ENCODE assay signal across 20 cellular contexts in the genomic region with DNA sequence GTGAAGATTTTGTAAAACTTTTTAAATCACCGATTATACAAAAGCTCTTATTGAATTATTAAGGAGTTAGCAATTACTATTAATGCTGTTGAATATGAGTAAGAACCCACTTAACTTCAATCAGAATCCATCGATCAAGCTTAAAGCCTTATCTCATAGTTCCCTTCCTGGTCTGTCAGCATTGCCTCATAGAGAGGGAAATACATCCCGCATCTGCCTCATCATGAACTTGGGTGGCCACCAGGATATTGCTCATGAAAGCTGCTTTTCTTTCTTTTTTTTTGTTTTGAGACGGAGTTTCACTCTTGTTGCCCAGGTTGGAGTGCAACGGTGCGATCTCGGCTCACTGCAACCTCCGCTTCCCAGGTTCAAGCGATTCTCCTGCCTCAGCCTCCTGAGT.
A peak's percentile ranks its signal among the peaks of the same experiment; 100 is the strongest.
DNase-seq lines count a peak whose midpoint lies in the region; ATAC-seq and TF ChIP-seq lines count a peak whose summit lies in the region.
"Had no signal": no experiment of that assay in that cellular context is flagged by ENCODE, and none has a peak within 500 bp of the region (broad histone marks: within the 10 kb centered on the region; RNA-seq: fewer than 3 reads in every experiment).

No MANE protein-coding gene starts in this region.

- peak; percentile 65 for DNase-seq in A172 (ENCODE audit: low spot score)
- DNase-seq in HFFc6 = peak; percentile 37
- peak; percentile 62 for DNase-seq in astrocyte of the spinal cord (ENCODE audit: low read depth, low spot score)
- peak; percentile 39 for DNase-seq in glomerular visceral epithelial cell (ENCODE audit: extremely low spot score)
- no peak for DNase-seq in AG08395 (ENCODE audit: low spot score)
- DNase-seq: activated T-cell treated with anti-CD3 and anti-CD28 coated beads, Interleukin-2, amount 50 U/mL, for 72 hours; cortex of kidney; left cardiac atrium; midbrain; NCI-H1417; NCI-H69; small intestine; stimulated activated CD4-positive, alpha-beta T cell treated with anti-CD3 and anti-CD28 coated beads, Interleukin-4, amount 100 ng/mL, for 1 hour had no signal

- no peak for TF ChIP-seq CTCF in HFFc6 (IDR thresholded peaks at IDR 0.05)
- no peak for TF ChIP-seq CTCF in astrocyte of the spinal cord (IDR thresholded peaks at IDR 0.05; ENCODE audit: low read depth, low read length)

- H3K36me3 Mint-ChIP-seq in HFFc6 (ENCODE audit: low read depth) = peaks cover 19% of the 10 kb centered on the region

- no peak overlapping the region for H3K4me3 ChIP-seq in astrocyte of the spinal cord (ENCODE audit: low read depth, low read length)
- H3K4me3 ChIP-seq: prostate gland had no signal

- H3K9me3 Mint-ChIP-seq in HFFc6 = peaks cover 3% of the 10 kb centered on the region; the same call in 1 of the 2 replicates
- H3K9me3 Mint-ChIP-seq: CD14-positive monocyte had no signal

- H3K27ac Mint-ChIP-seq in HFFc6 = peak overlapping the region; percentile 61; the same call in 1 of the 2 replicates
- H3K27ac Mint-ChIP-seq: activated T-cell treated with anti-CD3 and anti-CD28 coated beads, Interleukin-2, amount 50 U/mL, for 72 hours; T-helper 2 cell treated with Interferon-gamma antibody and Interleukin-4, amounts not matched to agents 5 μg/mL and 100 μg/mL, for 36 hours had no signal

- no peak overlapping the region for H3K4me3 Mint-ChIP-seq in HFFc6
- H3K4me3 Mint-ChIP-seq: activated naive CD4-positive, alpha-beta T cell treated with anti-CD3 and anti-CD28 coated beads, Interleukin-2, amount 50 U/mL, for 24 hours; activated T-cell treated with anti-CD3 and anti-CD28 coated beads, Interleukin-2, amount 50 U/mL, for 72 hours; CD14-positive monocyte; T-helper 2 cell treated with Interferon-gamma antibody and Interleukin-4, amounts not matched to agents 5 μg/mL and 100 μg/mL, for 36 hours had no signal

- H3K27me3 Mint-ChIP-seq in HFFc6 (ENCODE audit: insufficient read depth) = no peaks in the 10 kb centered on the region; the same call in 1 of the 2 replicates
- H3K27me3 Mint-ChIP-seq: activated naive CD4-positive, alpha-beta T cell treated with anti-CD3 and anti-CD28 coated beads, Interleukin-2, amount 50 U/mL, for 24 hours had no signal

- peaks cover 84% of the 10 kb centered on the region for H3K4me1 Mint-ChIP-seq in HFFc6 (ENCODE audit: low read depth)

- in situ Hi-C loops in astrocyte of the spinal cord (cut with HindIII; ENCODE audit: low sequenced_read_pairs) = no loop called here

- no peak for ATAC-seq in HG03571 (IDR thresholded peaks at IDR 0.05; ENCODE audit: unreplicated experiment)
- ATAC-seq in GM18502 (IDR thresholded peaks at IDR 0.05; ENCODE audit: poor library complexity, unreplicated experiment) = no peak
- ATAC-seq in HG02885 (IDR thresholded peaks at IDR 0.05; ENCODE audit: poor library complexity, unreplicated experiment) = no peak
- ATAC-seq: activated T-cell treated with anti-CD3 and anti-CD28 coated beads, Interleukin-2, amount 50 U/mL, for 72 hours; left cardiac atrium had no signal
